Comparison of ENCODE assay signal across 30 cellular contexts in the genomic region with DNA sequence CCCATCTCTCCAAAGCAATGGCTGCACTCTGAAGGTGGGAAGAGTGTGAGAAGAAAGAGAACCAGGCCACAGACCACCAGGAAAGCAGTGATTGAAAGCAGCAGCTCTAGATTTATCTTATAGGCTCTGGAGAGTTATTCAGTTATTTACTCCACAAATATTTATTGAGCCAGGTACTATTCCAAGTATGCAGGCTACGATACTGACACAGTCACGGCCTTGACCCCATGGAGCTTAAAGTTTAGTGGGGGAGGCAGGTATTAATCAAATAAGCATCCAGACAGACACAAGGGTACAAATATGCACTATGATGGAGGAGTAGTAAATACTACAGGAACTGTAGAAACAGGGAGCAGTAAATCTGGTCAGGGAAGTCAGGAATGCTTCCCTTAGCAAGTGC. TPM values are rescaled to one million over a fixed set of nuclear protein-coding genes. Genes with fewer than 3 reads are reported as not detected.
"Had no signal": no experiment of that assay in that cellular context is flagged by ENCODE, and none has a peak within 500 bp of the region (broad histone marks: within the 10 kb centered on the region; RNA-seq: fewer than 3 reads in every experiment).

No MANE protein-coding gene starts in this region.

- H3K9me3 Mint-ChIP-seq: activated B cell treated with CpG ODN at 0.5 μM for 24 hours; activated naive CD8-positive, alpha-beta T cell treated with anti-CD3 and anti-CD28 coated beads for 36 hours; activated T-cell treated with anti-CD3 and anti-CD28 coated beads, Interleukin-2, amount 50 U/mL, for 4 hours; activated T-helper 2 cell treated with anti-CD3 and anti-CD28 coated beads, Interferon-gamma antibody, Interleukin-2, Interleukin-4, amounts not matched to agents 10 μg/mL and 5 μg/mL and 100 μg/mL, durations not matched to agents 14 hours and 24 hours and 36 hours; stimulated activated naive B cell treated with anti-CD40 and anti-IgM and Interleukin-4, amounts not matched to agents 10 μg/mL and 1 μg/mL and 100 μg/mL, for 72 hours had no signal

- H3K4me3 ChIP-seq: esophagus muscularis mucosa, mucosa of descending colon, prostate gland, thoracic aorta had no signal

- H3K27me3 Mint-ChIP-seq: activated B cell treated with CpG ODN at 0.5 μM for 24 hours; activated naive CD8-positive, alpha-beta T cell treated with anti-CD3 and anti-CD28 coated beads for 36 hours; stimulated activated naive B cell treated with anti-CD40 and anti-IgM and Interleukin-4, amounts not matched to agents 10 μg/mL and 1 μg/mL and 100 μg/mL, for 72 hours had no signal

- DNase-seq: activated B cell treated with CpG ODN at 0.5 μM for 24 hours; activated CD4-positive, alpha-beta T cell treated with anti-CD3 and anti-CD28 coated beads for 4 hours; activated CD4-positive, alpha-beta T cell treated with anti-CD3 and anti-CD28 coated beads, Interleukin-2, amount 50 U/mL, for 48 hours; activated CD8-positive, alpha-beta memory T cell treated with anti-CD3 and anti-CD28 coated beads, Interleukin-2, amount 50 U/mL, for 48 hours; activated naive CD4-positive, alpha-beta T cell; activated naive CD8-positive, alpha-beta T cell treated with anti-CD3 and anti-CD28 coated beads for 36 hours; activated T-cell treated with anti-CD3 and anti-CD28 coated beads, Interleukin-2, amount 50 U/mL, for 4 hours; amygdala; effector CD4-positive, alpha-beta T cell; glutamatergic neuron; hippocampal formation; mesenchymal stem cell; mucosa of descending colon; stimulated activated CD4-positive, alpha-beta T cell treated with anti-CD3 and anti-CD28 coated beads, Interleukin-2, amount 100 ng/mL, for 48 hours; stimulated activated CD8-positive, alpha-beta memory T cell treated with anti-CD3 and anti-CD28 coated beads, Interleukin-4, amount 100 ng/mL, for 48 hours; stimulated activated naive B cell treated with anti-CD40 and anti-IgM and Interleukin-4, amounts not matched to agents 10 μg/mL and 1 μg/mL and 100 μg/mL, for 72 hours; T1000 had no signal

- H3K27me3 ChIP-seq: esophagus muscularis mucosa had no signal

- ATAC-seq: activated T-cell treated with anti-CD3 and anti-CD28 coated beads, Interleukin-2, amount 50 U/mL, for 4 hours; mucosa of descending colon; stimulated activated naive B cell treated with anti-CD40 and anti-IgM and Interleukin-4, amounts not matched to agents 10 μg/mL and 1 μg/mL and 100 μg/mL, for 72 hours had no signal

- H3K27ac Mint-ChIP-seq: activated B cell treated with CpG ODN at 0.5 μM for 24 hours; activated naive CD8-positive, alpha-beta T cell treated with anti-CD3 and anti-CD28 coated beads for 36 hours; activated T-helper 2 cell treated with anti-CD3 and anti-CD28 coated beads, Interferon-gamma antibody, Interleukin-2, Interleukin-4, amounts not matched to agents 10 μg/mL and 5 μg/mL and 100 μg/mL, durations not matched to agents 14 hours and 24 hours and 36 hours; stimulated activated naive B cell treated with anti-CD40 and anti-IgM and Interleukin-4, amounts not matched to agents 10 μg/mL and 1 μg/mL and 100 μg/mL, for 72 hours had no signal

- H3K36me3 Mint-ChIP-seq: activated naive CD8-positive, alpha-beta T cell treated with anti-CD3 and anti-CD28 coated beads for 36 hours had no signal

- H3K4me3 Mint-ChIP-seq: activated B cell treated with CpG ODN at 0.5 μM for 24 hours; activated naive CD8-positive, alpha-beta T cell treated with anti-CD3 and anti-CD28 coated beads for 36 hours; stimulated activated naive B cell treated with anti-CD40 and anti-IgM and Interleukin-4, amounts not matched to agents 10 μg/mL and 1 μg/mL and 100 μg/mL, for 72 hours had no signal

- H3K9me3 ChIP-seq: esophagus muscularis mucosa, mucosa of descending colon, prostate gland, thoracic aorta had no signal

- H3K4me1 ChIP-seq: prostate gland had no signal

- H3K27ac ChIP-seq: esophagus muscularis mucosa, thoracic aorta had no signal

- H3K36me3 ChIP-seq: esophagus muscularis mucosa, prostate gland, thoracic aorta had no signal

RNA-seq across cellular contexts. Expression of gene HSFX2, which starts 33.7 kb away (rescaled TPM):
- total RNA-seq: activated naive CD8-positive, alpha-beta T cell treated with anti-CD3 and anti-CD28 coated beads for 36 hours; activated T-cell treated with anti-CD3 and anti-CD28 coated beads, Interleukin-2, amount 50 U/mL, for 4 hours; cardiac septum; chondrocyte; endothelial cell of umbilical vein; prostate gland; ureter had no signal

RNA-seq across cellular contexts. Expression of gene MAGEA9B, which starts 41.5 kb away (rescaled TPM):
- total RNA-seq: activated B cell treated with CpG ODN at 0.5 μM for 24 hours; activated CD8-positive, alpha-beta memory T cell treated with anti-CD3 and anti-CD28 coated beads for 36 hours; activated naive CD8-positive, alpha-beta T cell treated with anti-CD3 and anti-CD28 coated beads for 36 hours; activated T-cell treated with anti-CD3 and anti-CD28 coated beads, Interleukin-2, amount 50 U/mL, for 4 hours; activated T-helper 2 cell treated with anti-CD3 and anti-CD28 coated beads, Interferon-gamma antibody, Interleukin-2, Interleukin-4, amounts not matched to agents 10 μg/mL and 5 μg/mL and 100 μg/mL, durations not matched to agents 14 hours and 24 hours and 36 hours; cardiac septum; chondrocyte; endothelial cell of umbilical vein; esophagus muscularis mucosa; frontal cortex; liver; mucosa of descending colon; osteocyte; T-helper 1 cell treated with Interleukin-12 subunit alpha and Interleukin-12 subunit beta and Interleukin-4 antibody, amounts not matched to agents 30 ng/mL and 1 ng/mL, for 36 hours; thoracic aorta; ureter had no signal
- polyA plus RNA-seq: endothelial cell of umbilical vein, liver had no signal
